1 cellular context compared by ENCODE assay signal in the genomic region with DNA sequence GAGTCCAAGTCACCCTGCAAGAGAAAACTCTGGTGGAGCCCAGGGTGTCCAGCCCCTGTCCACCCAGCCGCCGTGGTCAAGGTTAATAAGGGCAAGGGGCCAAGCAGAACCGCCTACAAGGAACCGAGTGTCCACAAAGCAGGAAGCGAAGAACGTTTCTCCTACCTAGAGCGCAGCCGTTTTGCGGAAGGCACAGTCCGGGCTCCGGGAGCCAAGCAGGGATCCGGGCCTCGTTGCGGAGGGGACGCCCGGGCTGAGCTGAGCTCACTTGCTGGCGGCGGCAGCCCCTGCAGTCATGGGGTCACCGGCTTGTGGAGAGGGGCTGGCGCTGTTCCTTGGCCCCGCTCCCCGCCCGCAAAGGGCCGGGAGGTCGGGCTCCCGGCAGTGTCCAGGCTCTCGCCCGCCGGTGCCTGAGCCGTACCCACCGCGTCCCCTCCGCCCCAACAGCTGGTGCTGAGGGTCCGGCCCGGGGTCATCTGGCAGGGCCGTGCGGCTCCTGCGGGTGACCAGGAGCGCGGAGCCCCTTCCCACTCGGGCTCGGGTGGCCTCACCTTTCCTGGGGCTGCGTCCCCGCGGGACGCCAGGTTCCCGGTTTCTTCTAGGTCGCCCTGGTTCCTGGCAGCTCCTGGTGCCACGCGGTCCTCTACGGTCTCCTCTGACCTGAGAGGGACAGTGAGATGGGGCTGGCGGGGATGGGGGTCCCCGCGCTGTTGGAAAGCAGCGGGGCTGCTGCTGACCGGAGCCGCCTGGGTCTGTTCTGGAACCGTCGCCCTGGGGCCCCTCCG.
TF ChIP-seq lines count a peak whose summit lies in the region.

No MANE protein-coding gene starts in this region.

TF ChIP-seq in IMR-90, 13 proteins besides CTCF, POLR2A, EP300 and RAD21:
- TF ChIP-seq NFE2L2 (IDR thresholded peaks at IDR 0.05; ENCODE audit: low read depth, low read length) (no peak), MAZ (IDR thresholded peaks at IDR 0.05; ENCODE audit: borderline replicate concordance, low read depth, low read length) (no peak), RCOR1 (IDR thresholded peaks at IDR 0.05; ENCODE audit: insufficient replicate concordance, low read length) (no peak), FOS (IDR thresholded peaks at IDR 0.05; ENCODE audit: low read depth, low read length) (no peak), MXI1 (IDR thresholded peaks at IDR 0.05; ENCODE audit: borderline replicate concordance, low read depth, low read length) (no peak), CEBPB (IDR thresholded peaks at IDR 0.05; ENCODE audit: low read depth, low read length) (no peak), SMC3 (IDR thresholded peaks at IDR 0.05; ENCODE audit: low read depth, low read length) (no peak), BHLHE40 (IDR thresholded peaks at IDR 0.05; ENCODE audit: low read depth, low read length) (no peak), CHD1 (IDR thresholded peaks at IDR 0.05; ENCODE audit: low read depth, low read length) (no peak), RFX5 (IDR thresholded peaks at IDR 0.05; ENCODE audit: low read depth, low read length) (no peak), MAFK (IDR thresholded peaks at IDR 0.05; ENCODE audit: low read depth, low read length) (no peak)
- TF ChIP-seq, protein P1, sequence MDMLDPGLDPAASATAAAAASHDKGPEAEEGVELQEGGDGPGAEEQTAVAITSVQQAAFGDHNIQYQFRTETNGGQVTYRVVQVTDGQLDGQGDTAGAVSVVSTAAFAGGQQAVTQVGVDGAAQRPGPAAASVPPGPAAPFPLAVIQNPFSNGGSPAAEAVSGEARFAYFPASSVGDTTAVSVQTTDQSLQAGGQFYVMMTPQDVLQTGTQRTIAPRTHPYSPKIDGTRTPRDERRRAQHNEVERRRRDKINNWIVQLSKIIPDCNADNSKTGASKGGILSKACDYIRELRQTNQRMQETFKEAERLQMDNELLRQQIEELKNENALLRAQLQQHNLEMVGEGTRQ (IDR thresholded peaks at IDR 0.05; ENCODE audit: low read depth, low read length), result no peak
- TF ChIP-seq, protein P2, sequence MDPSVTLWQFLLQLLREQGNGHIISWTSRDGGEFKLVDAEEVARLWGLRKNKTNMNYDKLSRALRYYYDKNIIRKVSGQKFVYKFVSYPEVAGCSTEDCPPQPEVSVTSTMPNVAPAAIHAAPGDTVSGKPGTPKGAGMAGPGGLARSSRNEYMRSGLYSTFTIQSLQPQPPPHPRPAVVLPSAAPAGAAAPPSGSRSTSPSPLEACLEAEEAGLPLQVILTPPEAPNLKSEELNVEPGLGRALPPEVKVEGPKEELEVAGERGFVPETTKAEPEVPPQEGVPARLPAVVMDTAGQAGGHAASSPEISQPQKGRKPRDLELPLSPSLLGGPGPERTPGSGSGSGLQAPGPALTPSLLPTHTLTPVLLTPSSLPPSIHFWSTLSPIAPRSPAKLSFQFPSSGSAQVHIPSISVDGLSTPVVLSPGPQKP (IDR thresholded peaks at IDR 0.05; ENCODE audit: borderline replicate concordance, low read depth, low read length), result no peak
